24 cellular contexts compared by ENCODE assay signal in the genomic region with DNA sequence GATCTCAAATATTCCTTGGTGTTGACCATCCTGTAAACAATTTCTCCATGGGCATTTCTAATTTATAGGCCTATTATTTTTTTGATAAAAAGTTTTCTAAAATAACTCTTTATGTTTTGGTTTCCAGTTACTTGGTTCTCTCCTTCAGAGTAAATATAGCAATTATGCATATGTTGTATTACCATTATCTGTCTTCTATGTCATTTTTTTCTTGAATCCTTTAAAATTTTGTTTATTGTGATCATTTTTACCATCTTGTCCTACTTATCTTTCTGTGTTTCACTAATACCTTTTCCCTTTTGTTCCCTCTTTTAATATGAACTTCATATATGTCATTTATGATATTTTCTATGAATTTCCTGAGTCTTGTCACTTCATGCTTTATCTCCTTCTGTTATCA.
"Had no signal": no experiment of that assay in that cellular context is flagged by ENCODE, and none has a peak within 500 bp of the region (broad histone marks: within the 10 kb centered on the region; RNA-seq: fewer than 3 reads in every experiment).

No MANE protein-coding gene starts in this region.

- H3K4me3 ChIP-seq: stomach, suprapubic skin, testis, thoracic aorta, thyroid gland, tibial artery, tibial nerve, transverse colon, upper lobe of left lung, upper lobe of right lung, uterus, vagina had no signal

- DNase-seq: stimulated activated CD4-positive, alpha-beta T cell treated with anti-CD3 and anti-CD28 coated beads, Interleukin-2, amount 100 ng/mL, for 48 hours; stimulated activated CD4-positive, alpha-beta T cell treated with anti-CD3 and anti-CD28 coated beads, Interleukin-4, amount 100 ng/mL, for 1 hour; stimulated activated CD4-positive, alpha-beta T cell treated with anti-CD3 and anti-CD28 coated beads, Interleukin-4, amount 100 ng/mL, for 24 hours; stimulated activated CD4-positive, alpha-beta T cell treated with anti-CD3 and anti-CD28 coated beads, Interleukin-4, amount 100 ng/mL, for 4 hours; stimulated activated CD8-positive, alpha-beta memory T cell treated with anti-CD3 and anti-CD28 coated beads, Interleukin-4, amount 100 ng/mL, for 48 hours; stimulated activated naive B cell treated with anti-CD40 and anti-IgM and Interleukin-4, amounts not matched to agents 10 μg/mL and 1 μg/mL and 100 μg/mL, for 72 hours; stimulated activated naive CD4-positive, alpha-beta T cell; stimulated activated naive CD4-positive, alpha-beta T cell treated with Interleukin-2 at 50 U/mL for 16 hours; stimulated activated naive CD8-positive, alpha-beta T cell treated with anti-CD3 and anti-CD28 coated beads, Interleukin-15, amount 100 ng/mL, for 72 hours; stimulated activated naive CD8-positive, alpha-beta T cell treated with anti-CD3 and anti-CD28 coated beads, Interleukin-15, Interleukin-2, amounts not matched to agents 100 U/mL and 50 U/mL, for 24 hours; stomach; substantia nigra; testis; thyroid gland; tibial artery; transverse colon; trophoblast cell; upper lobe of left lung; upper lobe of right lung; uterus had no signal

- H3K27ac ChIP-seq: stomach, suprapubic skin, testis, thoracic aorta, thyroid gland, tibial artery, tibial nerve, transverse colon, upper lobe of left lung, upper lobe of right lung, uterus, vagina had no signal

- H3K4me1 ChIP-seq: stomach, suprapubic skin, testis, thyroid gland, tibial artery, tibial nerve, transverse colon, upper lobe of left lung, upper lobe of right lung, uterus, vagina had no signal

- H3K9me3 ChIP-seq: testis, thyroid gland, upper lobe of left lung, upper lobe of right lung, vagina had no signal

- H3K36me3 ChIP-seq: stomach, suprapubic skin, thoracic aorta, thyroid gland, tibial artery, tibial nerve, transverse colon, upper lobe of left lung, upper lobe of right lung, uterus, vagina had no signal
